ENCODE assay signal across 1 cellular context in genomic region chrX:40646489-40647306, GRCh38.
TF ChIP-seq lines count a peak whose summit lies in the region.

No MANE protein-coding gene starts in this region.

TF ChIP-seq in HepG2, 621 proteins besides CTCF, POLR2A, EP300 and RAD21 (continued from another document):
- TF ChIP-seq ZNF256 (CRISPR knock-in tag; conservative IDR thresholded peaks at IDR 0.05) (no peak), ZNF614 (CRISPR knock-in tag; IDR thresholded peaks at IDR 0.05; ENCODE audit: borderline replicate concordance) (no peak), THRA (CRISPR knock-in tag; IDR thresholded peaks at IDR 0.05; ENCODE audit: borderline replicate concordance) (no peak), IRF1 (CRISPR knock-in tag; IDR thresholded peaks at IDR 0.05; ENCODE audit: low read depth) (no peak), LBX2 (CRISPR knock-in tag; IDR thresholded peaks at IDR 0.05; ENCODE audit: borderline replicate concordance) (no peak), AKNA (CRISPR knock-in tag; IDR thresholded peaks at IDR 0.05; ENCODE audit: borderline replicate concordance) (no peak), SOX5 (CRISPR knock-in tag; IDR thresholded peaks at IDR 0.05; ENCODE audit: borderline replicate concordance) (no peak), RFXAP (CRISPR knock-in tag; IDR thresholded peaks at IDR 0.05; ENCODE audit: borderline replicate concordance) (0 out of 2 replicates have a peak, but pooled peaks have one; percentile 19), RFX1 (IDR thresholded peaks at IDR 0.05) (no peak), FOSL2 (CRISPR knock-in tag; IDR thresholded peaks at IDR 0.05) (no peak), TAF1 (CRISPR knock-in tag; IDR thresholded peaks at IDR 0.05) (0 out of 2 replicates have a peak, but pooled peaks have one; percentile 13), TGIF2 (CRISPR knock-in tag; IDR thresholded peaks at IDR 0.05) (0 out of 2 replicates have a peak, but pooled peaks have one; percentile 29), NR2F1 (CRISPR knock-in tag; IDR thresholded peaks at IDR 0.05) (no peak), ZFAT (CRISPR knock-in tag; conservative IDR thresholded peaks at IDR 0.05) (no peak), ZNF672 (CRISPR knock-in tag; IDR thresholded peaks at IDR 0.05) (no peak), NFYC (CRISPR knock-in tag; IDR thresholded peaks at IDR 0.05) (no peak), SOX6 (IDR thresholded peaks at IDR 0.05) (no peak), SOX6 (CRISPR knock-in tag; IDR thresholded peaks at IDR 0.05) (no peak), SMARCE1 (IDR thresholded peaks at IDR 0.05; ENCODE audit: borderline replicate concordance) (no peak), ZBTB40 (IDR thresholded peaks at IDR 0.05) (no peak), ZBTB40 (CRISPR knock-in tag; IDR thresholded peaks at IDR 0.05) (no peak), ZNF709 (CRISPR knock-in tag; IDR thresholded peaks at IDR 0.05) (no peak), ELK4 (CRISPR knock-in tag; IDR thresholded peaks at IDR 0.05; ENCODE audit: borderline replicate concordance) (no peak), TBX2 (CRISPR knock-in tag; IDR thresholded peaks at IDR 0.05; ENCODE audit: borderline replicate concordance) (no peak), TBL1XR1 (IDR thresholded peaks at IDR 0.05; ENCODE audit: borderline replicate concordance, low read length, partially characterized antibody) (no peak)
